Comparison of ENCODE assay signal across 8 cellular contexts in the genomic region with DNA sequence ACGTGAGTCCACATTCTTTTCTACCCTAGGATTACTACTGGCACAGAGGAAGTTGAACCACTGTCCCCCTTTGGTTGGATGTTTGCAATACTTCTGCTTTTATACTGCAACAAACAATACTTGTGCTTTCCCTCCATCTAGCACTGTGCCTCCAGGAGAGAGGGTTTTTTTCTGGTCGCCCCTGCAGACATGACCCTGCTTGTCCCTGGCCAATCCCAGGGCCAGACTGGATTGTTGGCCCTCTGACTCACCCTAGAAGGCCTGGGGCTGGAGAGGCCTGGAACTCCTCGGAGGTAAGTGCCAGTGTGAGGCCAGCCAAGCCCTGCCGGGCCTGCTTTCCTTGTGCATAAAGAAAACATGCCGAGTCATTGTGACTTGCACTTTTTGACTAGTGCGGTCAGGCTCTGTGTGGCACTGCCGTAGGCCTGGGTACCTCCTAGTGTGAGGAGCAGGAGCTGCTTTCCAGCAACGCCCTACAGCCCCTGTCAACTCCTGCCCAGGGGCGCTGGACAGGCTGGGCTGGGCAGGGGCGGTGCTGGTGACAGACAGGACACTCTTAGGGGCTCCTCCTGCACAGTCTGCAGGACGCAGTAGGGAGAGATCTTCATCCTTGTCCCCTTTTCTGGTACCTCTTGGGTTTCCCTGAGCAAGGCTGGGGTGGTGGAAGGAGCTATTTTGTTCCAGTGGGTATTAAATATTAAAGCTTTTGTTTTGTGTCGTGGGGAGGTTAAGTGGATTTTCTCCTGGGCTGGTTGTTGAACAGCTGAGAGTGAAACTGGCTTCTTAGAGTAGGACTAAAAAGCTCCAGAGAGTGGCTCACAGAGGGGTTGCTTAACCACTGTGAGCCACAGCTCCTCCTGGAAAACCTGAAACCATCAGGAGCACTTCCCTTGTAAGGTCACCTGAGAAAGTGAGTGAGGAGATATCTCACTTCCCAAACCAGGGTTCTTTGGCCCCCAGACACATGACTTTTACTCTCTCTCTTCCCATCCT. TPM values are rescaled to one million over a fixed set of nuclear protein-coding genes. Genes with fewer than 3 reads are reported as not detected.
DNase-seq lines count a peak whose midpoint lies in the region; ATAC-seq and TF ChIP-seq lines count a peak whose summit lies in the region.

No MANE protein-coding gene starts in this region.

- H3K4me1 ChIP-seq in left ventricle myocardium inferior = peaks cover 22% of the 10 kb centered on the region
- peaks cover 15 to 19% of the 10 kb centered on the region in 2 experiments for H3K4me1 ChIP-seq in trophoblast cell (ENCODE audit: control insufficient read depth in 1 of 2, insufficient read depth in 2 of 2, low read length in 2 of 2)

- H3K27ac Mint-ChIP-seq in activated CD4-positive, alpha-beta T cell treated with anti-CD3 and anti-CD28 coated beads, Interleukin-2, amount 10 ng/mL, durations not matched to agents 24 days and 14 days = peak overlapping the region; percentile 54

- H3K4ac ChIP-seq in trophoblast cell (ENCODE audit: low read depth, low read length) = peak overlapping the region; percentile 85

- no peak overlapping the region for H3K9ac ChIP-seq in trophoblast cell (ENCODE audit: low read length)

- peak overlapping the region; percentile 41 for H3K4me2 ChIP-seq in trophoblast cell (ENCODE audit: low read length)

- no peak overlapping the region for H3K23ac ChIP-seq in trophoblast cell (ENCODE audit: low read length)

- H3K4me3 ChIP-seq in left ventricle myocardium inferior (peak overlapping the region; percentile 17), trophoblast cell (ENCODE audit: low read depth, low read length) (no peak overlapping the region)

- no peak for TF ChIP-seq CTCF in left ventricle myocardium inferior (IDR thresholded peaks at IDR 0.05; ENCODE audit: borderline replicate concordance)

- peaks cover 21% of the 10 kb centered on the region for H3K79me1 ChIP-seq in trophoblast cell (ENCODE audit: low read length)

- H3K79me2 ChIP-seq in trophoblast cell (ENCODE audit: control insufficient read depth, insufficient read depth, low read length, poor library complexity) = peaks cover 1% of the 10 kb centered on the region

- H3K27me3 ChIP-seq in left ventricle myocardium inferior (ENCODE audit: low read depth) (no peaks in the 10 kb centered on the region), trophoblast cell (ENCODE audit: insufficient read depth, low read length) (no peaks in the 10 kb centered on the region)

- DNase-seq in activated CD4-positive, alpha-beta T cell treated with anti-CD3 and anti-CD28 coated beads, Interleukin-2, amount 10 ng/mL, durations not matched to agents 24 days and 14 days = peak; percentile 75
- DNase-seq in activated CD4-positive, alpha-beta T cell treated with anti-CD3 and anti-CD28 coated beads for 4 hours = no peak
- DNase-seq in NCI-H82 (lab: John Stamatoyannopoulos, UW) = peak; percentile 78
- peak in 52 of 56 donors; percentile 40 to 91 (median 68) for DNase-seq in amygdala (lab: John Stamatoyannopoulos, UW)
- peak; percentile 80 for DNase-seq in left ventricle myocardium inferior
- DNase-seq in trophoblast cell = peak; percentile 97 to 99

- H2BK5ac ChIP-seq in trophoblast cell (ENCODE audit: low read depth, low read length, poor library complexity) = peak overlapping the region; percentile 97

- H3K18ac ChIP-seq in trophoblast cell (ENCODE audit: low read length) = peak overlapping the region; percentile 78

- H3K27me3 Mint-ChIP-seq in activated CD4-positive, alpha-beta T cell treated with anti-CD3 and anti-CD28 coated beads, Interleukin-2, amount 10 ng/mL, durations not matched to agents 24 days and 14 days = peaks cover 1% of the 10 kb centered on the region

- peak overlapping the region; percentile 91 for H3K14ac ChIP-seq in trophoblast cell (ENCODE audit: low read length)

- WGBS in trophoblast cell (ENCODE audit: extremely low coverage, insufficient coverage, insufficient read length) = no CpG with 5 or more reads among the region's 12 CpGs

- H4K12ac ChIP-seq in trophoblast cell (ENCODE audit: low read depth, low read length) = peak overlapping the region; percentile 43

- H2AK5ac ChIP-seq in trophoblast cell (ENCODE audit: low read length) = peak overlapping the region; percentile 80

- peak; percentile 61 for ATAC-seq in HG03378 (IDR thresholded peaks at IDR 0.05; ENCODE audit: unreplicated experiment)
- ATAC-seq in GM21367 (IDR thresholded peaks at IDR 0.05; ENCODE audit: unreplicated experiment) = no peak

- peaks cover 12% of the 10 kb centered on the region for H3K4me1 Mint-ChIP-seq in activated CD4-positive, alpha-beta T cell treated with anti-CD3 and anti-CD28 coated beads, Interleukin-2, amount 10 ng/mL, durations not matched to agents 24 days and 14 days

- H3K36me3 Mint-ChIP-seq in activated CD4-positive, alpha-beta T cell treated with anti-CD3 and anti-CD28 coated beads, Interleukin-2, amount 10 ng/mL, durations not matched to agents 24 days and 14 days (ENCODE audit: low read depth) = no peaks in the 10 kb centered on the region

- H3K9me3 ChIP-seq in left ventricle myocardium inferior (replicated peaks) = no peaks in the 10 kb centered on the region
- no peaks in the 10 kb centered on the region for H3K9me3 ChIP-seq in trophoblast cell (ENCODE audit: insufficient read depth, low read depth, low read length)

- H4K8ac ChIP-seq in trophoblast cell (ENCODE audit: low read depth, low read length) = peak overlapping the region; percentile 64

- H2BK120ac ChIP-seq in trophoblast cell (ENCODE audit: insufficient read depth, low read length, poor library complexity) = peak overlapping the region; percentile 97

- peak overlapping the region; percentile 99 for H4K91ac ChIP-seq in trophoblast cell (ENCODE audit: low read depth, low read length)

- intact Hi-C loops in activated CD4-positive, alpha-beta T cell treated with anti-CD3 and anti-CD28 coated beads, Interleukin-2, amount 10 ng/mL, durations not matched to agents 24 days and 14 days (cut with micrococcal nuclease) = no loop called here
- intact Hi-C loops in left ventricle myocardium inferior (cut with micrococcal nuclease) = no loop called here

- H2AFZ ChIP-seq in trophoblast cell (ENCODE audit: insufficient read depth, low read length, poor library complexity) = peak overlapping the region; percentile 67

- H3K4me3 Mint-ChIP-seq in activated CD4-positive, alpha-beta T cell treated with anti-CD3 and anti-CD28 coated beads, Interleukin-2, amount 10 ng/mL, durations not matched to agents 24 days and 14 days = no peak overlapping the region

- H3K27ac ChIP-seq in left ventricle myocardium inferior (replicated peaks) = peak overlapping the region; percentile 93
- H3K27ac ChIP-seq in trophoblast cell (ENCODE audit: low read depth, low read length) = peak overlapping the region; percentile 97

- H2BK12ac ChIP-seq in trophoblast cell (ENCODE audit: low read length) = peak overlapping the region; percentile 94

- no peaks in the 10 kb centered on the region for H3K9me3 Mint-ChIP-seq in activated CD4-positive, alpha-beta T cell treated with anti-CD3 and anti-CD28 coated beads, Interleukin-2, amount 10 ng/mL, durations not matched to agents 24 days and 14 days

- H3K36me3 ChIP-seq in left ventricle myocardium inferior (no peaks in the 10 kb centered on the region), trophoblast cell (ENCODE audit: control insufficient read depth in 1 of 2, insufficient read depth in 2 of 2, low read length in 2 of 2) (no peaks in the 10 kb centered on the region)

RNA-seq across cellular contexts. Expression of gene TKT, which starts 14.4 kb away (rescaled TPM):
- total RNA-seq in activated CD4-positive, alpha-beta T cell treated with anti-CD3 and anti-CD28 coated beads, Interleukin-2, amount 10 ng/mL, durations not matched to agents 24 days and 14 days = 377 and 379 TPM in 2 replicates
- total RNA-seq in left ventricle myocardium inferior = 32.1 TPM
- polyA plus RNA-seq in trophoblast cell (2013) = 527 and 539 TPM in 2 replicates

Comparison
In these comparisons a context has a peak if more than half of its experiments do, and no peak if none do; other contexts are left out.
1. DNase-seq: peak in activated CD4-positive, alpha-beta T cell treated with anti-CD3 and anti-CD28 coated beads, Interleukin-2, amount 10 ng/mL, durations not matched to agents 24 days and 14 days (single experiment), NCI-H82 (single experiment), amygdala (52 of 56), left ventricle myocardium inferior (single experiment) and trophoblast cell (2 of 2); none in activated CD4-positive, alpha-beta T cell treated with anti-CD3 and anti-CD28 coated beads for 4 hours (0 of 2).
2. RNA of gene TKT, which starts 14.4 kb away (total RNA-seq): 377 to 379 TPM in activated CD4-positive, alpha-beta T cell treated with anti-CD3 and anti-CD28 coated beads, Interleukin-2, amount 10 ng/mL, durations not matched to agents 24 days and 14 days; 32.1 TPM in left ventricle myocardium inferior (single experiment); every median in the first group is over 10 times any median in the second.